ENCODE assay signal across 8 cellular contexts in genomic region chr16:27789150-27789549, GRCh38.
"Had no signal": no experiment of that assay in that cellular context is flagged by ENCODE, and none has a peak within 500 bp of the region (broad histone marks: within the 10 kb centered on the region; RNA-seq: fewer than 3 reads in every experiment).

No MANE protein-coding gene starts in this region.

- DNase-seq: GDM1, GF-D8 had no signal

- ATAC-seq: GM12878 had no signal

- FAIRE-seq: G401.6, GM12878, GM12891, GM12892, GM18507, GM19239 had no signal

- H3K4me3 ChIP-seq: GM12878 had no signal
